In the genomic region with DNA sequence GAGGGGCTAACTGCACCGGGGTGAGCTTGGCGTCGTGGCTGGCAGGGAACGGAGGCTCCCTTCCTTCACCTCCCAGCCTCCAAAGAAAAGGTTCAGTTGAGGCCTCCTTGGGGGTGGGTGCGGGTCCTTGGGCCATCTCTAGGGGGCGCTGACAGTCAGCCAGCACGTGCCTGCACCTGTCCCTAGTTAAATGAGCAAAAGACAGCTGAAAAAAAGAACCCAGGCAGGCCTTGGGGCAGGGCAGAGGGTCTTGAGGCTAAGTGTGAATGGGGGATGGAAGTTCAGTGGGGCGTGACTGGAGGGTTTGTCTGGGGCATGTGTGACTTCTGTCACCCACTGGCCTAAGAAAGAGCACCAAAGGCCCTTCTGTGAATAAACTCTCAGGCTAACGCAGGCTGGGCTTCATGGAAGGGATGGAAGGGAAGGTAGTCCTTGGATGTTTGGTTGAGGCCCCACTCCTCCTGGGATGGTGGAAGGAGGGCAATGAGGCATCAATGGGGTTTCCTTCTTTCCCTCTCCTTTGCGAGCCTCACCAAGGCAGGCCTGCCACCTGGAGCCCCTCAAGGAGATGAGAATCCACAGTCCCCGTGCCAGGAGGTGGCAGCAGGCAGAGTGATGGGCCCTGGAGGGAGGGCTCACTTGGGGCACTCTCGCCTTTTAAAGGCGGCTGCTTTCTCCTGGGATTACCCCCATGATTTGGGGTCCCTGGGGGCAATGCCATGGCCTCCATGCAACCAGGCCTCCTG, we compare ENCODE assay signal across 8 cellular contexts. TPM values are rescaled to one million over a fixed set of nuclear protein-coding genes. Genes with fewer than 3 reads are reported as not detected.
A peak's percentile ranks its signal among the peaks of the same experiment; 100 is the strongest.
DNase-seq lines count a peak whose midpoint lies in the region; FAIRE-seq and TF ChIP-seq lines count a peak whose summit lies in the region.

No MANE protein-coding gene starts in this region.

- TF ChIP-seq CTCF in D721Med (IDR thresholded peaks at IDR 0.05; ENCODE audit: insufficient read depth, missing control alignments) (peak; percentile 42), right atrium auricular region (IDR thresholded peaks at IDR 0.05) (peak; percentile 20 to 51)

- no peak overlapping the region for H3K27ac ChIP-seq in right atrium auricular region

- no peak for FAIRE-seq in D721Med (lab: Jason Lieb, UNC)
- FAIRE-seq in urothelium cell line (lab: Jason Lieb, UNC) = no peak

- H3K36me3 ChIP-seq in right atrium auricular region = no peaks in the 10 kb centered on the region

- peaks cover 4 to 8% of the 10 kb centered on the region in 2 donors for H3K9me3 ChIP-seq in right atrium auricular region

- no peaks in the 10 kb centered on the region for H3K27me3 ChIP-seq in right atrium auricular region

- peaks cover 0 to 40% of the 10 kb centered on the region in 2 donors for H3K4me1 ChIP-seq in right atrium auricular region

- no peak overlapping the region for H3K4me3 ChIP-seq in right atrium auricular region

- DNase-seq in D721Med (ENCODE audit: insufficient read length, low spot score) (no peak), NOMO-1 treated with DMSO at 0.1 percent for 48 hours (lab: John Stamatoyannopoulos, UW; ENCODE audit: unreplicated experiment) (peak; percentile 55), right atrium auricular region (ENCODE audit: low spot score) (no peak), H4 (ENCODE audit: low spot score) (no peak), SK-N-DZ (ENCODE audit: low spot score) (no peak), urothelium cell line (ENCODE audit: low spot score) (no peak)
- DNase-seq in activated effector memory CD4-positive, alpha-beta T cell treated with anti-CD3 and anti-CD28 coated beads, Interleukin-2, amount 50 U/mL, for 16 hours = peak; percentile 85
- peak; percentile 60 to 80 for DNase-seq in stimulated activated CD4-positive, alpha-beta T cell treated with anti-CD3 and anti-CD28 coated beads, Interleukin-4, amount 100 ng/mL, for 48 hours (ENCODE audit: low read depth in 2 of 2)

RNA-seq across cellular contexts. Expression of a gene that starts 56.2 kb away (rescaled TPM):
- 10 to 100 TPM; 43.2 to 47.3 TPM for total RNA-seq in right atrium auricular region
- total RNA-seq in H4 (2014; rRNA removed; shearing (Covaris generic)) = 1.2 and 2.1 TPM in 2 replicates
- 6.8 and 7.1 TPM in 2 replicates for polyA plus RNA-seq in SK-N-DZ (2014; cell fraction: cytosol; rRNA removed)
- 4.0 and 4.1 TPM in 2 replicates for polyA plus RNA-seq in SK-N-DZ (2014; cell fraction: nucleus; rRNA removed)

Comparison
In these comparisons a context has a peak if more than half of its experiments do, and no peak if none do; other contexts are left out.
1. DNase-seq: peak in NOMO-1 treated with DMSO at 0.1 percent for 48 hours (single experiment), activated effector memory CD4-positive, alpha-beta T cell treated with anti-CD3 and anti-CD28 coated beads, Interleukin-2, amount 50 U/mL, for 16 hours (single experiment) and stimulated activated CD4-positive, alpha-beta T cell treated with anti-CD3 and anti-CD28 coated beads, Interleukin-4, amount 100 ng/mL, for 48 hours (2 of 2); none in D721Med (single experiment), right atrium auricular region (single experiment), H4 (single experiment), SK-N-DZ (single experiment) and urothelium cell line (single experiment).
2. RNA of a gene that starts 56.2 kb away (total RNA-seq): 43.2 to 47.3 TPM in right atrium auricular region; 1.2 to 2.1 TPM in H4; every median in the first group is over 10 times any median in the second.